Comparison of ENCODE assay signal across 8 cellular contexts in genomic region chr19:507286-508203, GRCh38. TPM values are rescaled to one million over a fixed set of nuclear protein-coding genes. Genes with fewer than 3 reads are reported as not detected.
A peak's percentile ranks its signal among the peaks of the same experiment; 100 is the strongest.
DNase-seq lines count a peak whose midpoint lies in the region; ATAC-seq and TF ChIP-seq lines count a peak whose summit lies in the region.

Gene TPGS1, plus strand, starts transcription at chr19:507497. Its CDS starts 10 bp downstream, at chr19:507507.

- peak within 1 kb of the TSS; percentile 88 for H3K27ac ChIP-seq in brain microvascular endothelial cell
- H3K27ac ChIP-seq in skeletal muscle tissue (ENCODE audit: low read depth, low read length): peak within 1 kb of the TSS; percentile 97

- H3K9me3 ChIP-seq in iPS-18c (ENCODE audit: control insufficient read depth, insufficient read depth, low read length) (peaks cover 2% of the 10 kb centered on the region), skeletal muscle tissue (ENCODE audit: control insufficient read depth in 3 of 3, low read length in 3 of 3) (no peaks in the 10 kb centered on the region)

- H3K4me1 ChIP-seq in skeletal muscle tissue (ENCODE audit: control insufficient read depth in 3 of 3, insufficient read depth in 3 of 3, low read length in 3 of 3): peaks cover 18 to 32% (median 26%) of the 10 kb centered on the region in 3 donors

- H3K36me3 ChIP-seq in brain microvascular endothelial cell (replicated peaks): no peaks in the 10 kb centered on the region
- H3K36me3 ChIP-seq in skeletal muscle tissue (ENCODE audit: control insufficient read depth in 3 of 3, insufficient read depth in 3 of 3, low read length in 3 of 3): peaks cover 4 to 9% (median 6%) of the 10 kb centered on the region in 3 donors

- TF ChIP-seq CTCF in brain microvascular endothelial cell (IDR thresholded peaks at IDR 0.05; ENCODE audit: low read depth, low read length, missing control alignments): no peak

- H3K4me3 ChIP-seq in brain microvascular endothelial cell (ENCODE audit: low read depth, low read length) (peak within 1 kb of the TSS; percentile 86), iPS-18c (ENCODE audit: insufficient read depth, low read depth, low read length) (peak within 1 kb of the TSS; percentile 97), skeletal muscle tissue (ENCODE audit: low read length in 3 of 3) (peak within 1 kb of the TSS; percentile 87 to 96 (median 92))

- peak; percentile 67 for DNase-seq in NCI-H146 (lab: John Stamatoyannopoulos, UW)
- no peak for DNase-seq in NCI-H146 treated with DMSO at 0.1 percent for 48 hours (lab: John Stamatoyannopoulos, UW; ENCODE audit: unreplicated experiment)
- DNase-seq in NCI-H2029 (lab: John Stamatoyannopoulos, UW): peak; percentile 43
- peak; percentile 76 for DNase-seq in UCSD-AML1 (lab: John Stamatoyannopoulos, UW; ENCODE audit: unreplicated experiment)
- peak; percentile 51 for DNase-seq in brain microvascular endothelial cell

- peak; percentile 72 for ATAC-seq in HG02840 (IDR thresholded peaks at IDR 0.05; ENCODE audit: low FRiP score, unreplicated experiment)

- H3K9ac ChIP-seq in skeletal muscle tissue (ENCODE audit: low read depth in 1 of 3, low read length in 3 of 3): peak within 1 kb of the TSS; percentile 88 to 91 (median 89)

- in situ Hi-C loops in brain microvascular endothelial cell (cut with HindIII; ENCODE audit: low pct_ligation_motif_present, low sequenced_read_pairs): no loop called here

- H3K27me3 ChIP-seq in brain microvascular endothelial cell (replicated peaks) (no peaks in the 10 kb centered on the region), skeletal muscle tissue (ENCODE audit: control insufficient read depth in 3 of 3, insufficient read depth in 3 of 3, low read length in 3 of 3) (no peaks in the 10 kb centered on the region)

RNA-seq across cellular contexts. Expression of gene TPGS1, which starts in this region (rescaled TPM):
- total RNA-seq in skeletal muscle tissue: 24.5 TPM
